In genomic region chr20:290081-290831, GRCh38 we compare ENCODE assay signal across 1 cellular context.
TF ChIP-seq lines count a peak whose summit lies in the region.

Gene C20orf96 (minus strand): TSS chr20:290750. CDS start chr20:290610, 140 bp downstream.

TF ChIP-seq in HEK293, 187 proteins besides CTCF, POLR2A, EP300 and RAD21 (continued from another document and continues in another):
- TF ChIP-seq PRDM4 (tag by site-specific recombination; IDR thresholded peaks at IDR 0.05) (0 out of 2 replicates have a peak, but pooled peaks have one; percentile 17), GLI2 (tag by site-specific recombination; IDR thresholded peaks at IDR 0.05; ENCODE audit: borderline replicate concordance, low read depth) (no peak), ZSCAN30 (tag by site-specific recombination; IDR thresholded peaks at IDR 0.05) (0 out of 2 replicates have a peak, but pooled peaks have one; percentile 35), REST (tag by site-specific recombination; IDR thresholded peaks at IDR 0.05) (peak; percentile 51; the same call in 1 of the 2 replicates), ZBTB17 (tag by site-specific recombination; IDR thresholded peaks at IDR 0.05) (0 out of 2 replicates have a peak, but pooled peaks have one; percentile 46), ZNF302 (tag by site-specific recombination; IDR thresholded peaks at IDR 0.05; ENCODE audit: low read depth) (no peak), IKZF3 (tag by site-specific recombination; IDR thresholded peaks at IDR 0.05) (peak; percentile 34; the same call in 1 of the 2 replicates), ZNF274 (IDR thresholded peaks at IDR 0.05; ENCODE audit: low read length) (no peak), ZNF274 (tag by site-specific recombination; IDR thresholded peaks at IDR 0.05; ENCODE audit: borderline replicate concordance) (no peak), ZBTB6 (tag by site-specific recombination; IDR thresholded peaks at IDR 0.05) (no peak), ZNF335 (tag by site-specific recombination; conservative IDR thresholded peaks at IDR 0.05) (peak; percentile 81), ZNF513 (tag by site-specific recombination; IDR thresholded peaks at IDR 0.05) (no peak), ZFHX2 (tag by site-specific recombination; conservative IDR thresholded peaks at IDR 0.05) (peak; percentile 70), ZBTB10 (tag by site-specific recombination; IDR thresholded peaks at IDR 0.05) (peak; percentile 85; the same call in 1 of the 2 replicates), SCRT1 (tag by site-specific recombination; IDR thresholded peaks at IDR 0.05; ENCODE audit: borderline replicate concordance) (no peak), ZBTB8A (tag by site-specific recombination; IDR thresholded peaks at IDR 0.05) (0 out of 2 replicates have a peak, but pooled peaks have one; percentile 35), EGR2 (tag by site-specific recombination; IDR thresholded peaks at IDR 0.05; ENCODE audit: low read depth) (peak; percentile 63), ZBTB20 (tag by site-specific recombination; IDR thresholded peaks at IDR 0.05) (peak; percentile 15; the same call in 1 of the 2 replicates), REPIN1 (tag by site-specific recombination; IDR thresholded peaks at IDR 0.05; ENCODE audit: low read depth) (no peak), ZNF223 (tag by site-specific recombination; IDR thresholded peaks at IDR 0.05) (no peak), KLF1 (tag by site-specific recombination; IDR thresholded peaks at IDR 0.05) (peak; percentile 44; the same call in 1 of the 2 replicates), ZNF521 (tag by site-specific recombination; IDR thresholded peaks at IDR 0.05) (no peak), ZIC2 (tag by site-specific recombination; IDR thresholded peaks at IDR 0.05) (no peak), ZFP3 (tag by site-specific recombination; IDR thresholded peaks at IDR 0.05; ENCODE audit: low read depth) (no peak), ZNF23 (tag by site-specific recombination; IDR thresholded peaks at IDR 0.05; ENCODE audit: borderline replicate concordance) (no peak), TRIM28 (IDR thresholded peaks at IDR 0.05; ENCODE audit: borderline replicate concordance, low read length) (0 out of 2 replicates have a peak, but pooled peaks have one; percentile 2), ZNF76 (tag by site-specific recombination; IDR thresholded peaks at IDR 0.05; ENCODE audit: borderline replicate concordance, low read depth) (peak; percentile 18; the same call in 1 of the 2 replicates), BCL6B (tag by site-specific recombination; IDR thresholded peaks at IDR 0.05) (no peak), ZNF660 (tag by site-specific recombination; IDR thresholded peaks at IDR 0.05) (no peak), KLF9 (tag by site-specific recombination; IDR thresholded peaks at IDR 0.05; ENCODE audit: low read depth) (peak; percentile 79), ZBTB1 (tag by site-specific recombination; IDR thresholded peaks at IDR 0.05) (no peak), TSHZ1 (tag by site-specific recombination; IDR thresholded peaks at IDR 0.05; ENCODE audit: borderline replicate concordance) (no peak), AEBP2 (tag by site-specific recombination; IDR thresholded peaks at IDR 0.05; ENCODE audit: borderline replicate concordance) (no peak), SP3 (tag by site-specific recombination; IDR thresholded peaks at IDR 0.05) (peak; percentile 74), ZNF18 (tag by site-specific recombination; IDR thresholded peaks at IDR 0.05) (no peak)
